In genomic region chrX:132017431-132018185, GRCh38 we compare ENCODE assay signal across 19 cellular contexts. TPM values are rescaled to one million over a fixed set of nuclear protein-coding genes. Genes with fewer than 3 reads are reported as not detected.
DNase-seq lines count a peak whose midpoint lies in the region; ATAC-seq, FAIRE-seq and TF ChIP-seq lines count a peak whose summit lies in the region.
"Had no signal": no experiment of that assay in that cellular context is flagged by ENCODE, and none has a peak within 500 bp of the region (broad histone marks: within the 10 kb centered on the region; RNA-seq: fewer than 3 reads in every experiment).

No MANE protein-coding gene starts in this region.

- H3K4me3 ChIP-seq in astrocyte (ENCODE audit: insufficient read depth, low read depth, low read length), result no peak overlapping the region
- no peak overlapping the region for H3K4me3 ChIP-seq in heart right ventricle
- H3K4me3 ChIP-seq: gastroesophageal sphincter, pancreas, testis had no signal

- FAIRE-seq in GM19239 (lab: Jason Lieb, UNC) (peak; percentile 84), astrocyte (lab: Jason Lieb, UNC) (peak; percentile 88)
- FAIRE-seq: endothelial cell of umbilical vein, islet of Langerhans, pancreas had no signal

- WGBS in heart right ventricle, 2 donors, result 94 to 100% methylated on average over 1 of the region's 1 CpG

- no peaks in the 10 kb centered on the region for H3K36me3 Mint-ChIP-seq in astrocyte (ENCODE audit: low read depth, unreplicated experiment)
- no peaks in the 10 kb centered on the region for H3K36me3 Mint-ChIP-seq in mesothelial cell of epicardium

- H4K20me1 ChIP-seq in astrocyte (ENCODE audit: insufficient read depth, low read length), result no peaks in the 10 kb centered on the region

- no peak overlapping the region for H3K4me3 Mint-ChIP-seq in astrocyte (ENCODE audit: unreplicated experiment)
- no peak overlapping the region for H3K4me3 Mint-ChIP-seq in mesothelial cell of epicardium

- no peaks in the 10 kb centered on the region for H3K27me3 ChIP-seq in astrocyte (ENCODE audit: insufficient read depth, low read length)
- peaks cover 0 to 64% (median 0%) of the 10 kb centered on the region in 7 donors for H3K27me3 ChIP-seq in heart right ventricle
- H3K27me3 ChIP-seq: gastroesophageal sphincter, pancreas, testis had no signal

- TF ChIP-seq CTCF in astrocyte (IDR thresholded peaks at IDR 0.05; ENCODE audit: insufficient read depth, low read depth, low read length) (no peak), heart right ventricle (IDR thresholded peaks at IDR 0.05) (no peak), mesothelial cell of epicardium (IDR thresholded peaks at IDR 0.05; ENCODE audit: unreplicated experiment) (no peak)

- H3K4me1 ChIP-seq in astrocyte (ENCODE audit: insufficient read depth, low read length) (peaks cover 4% of the 10 kb centered on the region), heart right ventricle (peaks cover 0 to 9% (median 0%) of the 10 kb centered on the region in 9 donors)
- H3K4me1 ChIP-seq: gastroesophageal sphincter, pancreas, testis had no signal

- H3K4me1 Mint-ChIP-seq in astrocyte (ENCODE audit: low read depth, unreplicated experiment) (no peaks in the 10 kb centered on the region), mesothelial cell of epicardium (peaks cover 32% of the 10 kb centered on the region)

- intact Hi-C loops in heart right ventricle (cut with DNase I), result no loop called here

- H3K36me3 ChIP-seq in astrocyte (ENCODE audit: insufficient read depth, low read length), result no peaks in the 10 kb centered on the region
- H3K36me3 ChIP-seq in heart right ventricle, result no peaks in the 10 kb centered on the region
- H3K36me3 ChIP-seq: gastroesophageal sphincter, pancreas had no signal

- DNase-seq in AML-193 (lab: John Stamatoyannopoulos, UW) (peak; percentile 72 to 83), GM19239 (ENCODE audit: insufficient read length, low spot score) (no peak), SKM-1 (lab: John Stamatoyannopoulos, UW; ENCODE audit: unreplicated experiment) (peak; percentile 30), astrocyte (ENCODE audit: low read depth) (no peak), foreskin melanocyte (no peak), heart right ventricle (no peak), mesothelial cell of epicardium (ENCODE audit: low spot score in 2 of 2, unreplicated experiment in 2 of 2) (no peak), GOT3 (lab: John Stamatoyannopoulos, UW) (no peak)
- DNase-seq: activated CD4-positive, alpha-beta T cell treated with anti-CD3 and anti-CD28 coated beads, Interleukin-2, amount 50 U/mL, for 48 hours; cerebellar nuclear complex; DMS53; NCI-H1436; NCI-H446 treated with DMSO at 0.1 percent for 48 hours; pancreas; testis had no signal

- no peak overlapping the region for H3K4me2 ChIP-seq in astrocyte (ENCODE audit: low read length)

- H3K27me3 Mint-ChIP-seq in astrocyte (ENCODE audit: low read depth, unreplicated experiment) (no peaks in the 10 kb centered on the region), mesothelial cell of epicardium (ENCODE audit: low read depth) (no peaks in the 10 kb centered on the region)

- no peaks in the 10 kb centered on the region for H3K9me3 ChIP-seq in astrocyte (ENCODE audit: insufficient read depth, low read depth, low read length)
- H3K9me3 ChIP-seq in heart right ventricle, result no peaks in the 10 kb centered on the region
- H3K9me3 ChIP-seq: gastroesophageal sphincter, pancreas, testis had no signal

- H2AFZ ChIP-seq in astrocyte (ENCODE audit: low read depth, low read length), result no peak overlapping the region

- ATAC-seq in heart right ventricle, result no peak
- ATAC-seq: gastroesophageal sphincter, Panc1, pancreas had no signal

- no peak overlapping the region for H3K9ac ChIP-seq in astrocyte (ENCODE audit: low read length)

- no peaks in the 10 kb centered on the region for H3K79me2 ChIP-seq in astrocyte (ENCODE audit: insufficient read depth, low read length)

- H3K27ac ChIP-seq in astrocyte (ENCODE audit: low read depth, low read length) (no peak overlapping the region), heart right ventricle (peak overlapping the region in 1 of 10 donors; percentile 41)
- H3K27ac ChIP-seq: gastroesophageal sphincter, pancreas, testis had no signal

- H3K27ac Mint-ChIP-seq in astrocyte (ENCODE audit: unreplicated experiment) (no peak overlapping the region), mesothelial cell of epicardium (no peak overlapping the region)

- no peaks in the 10 kb centered on the region for H3K9me3 Mint-ChIP-seq in astrocyte (ENCODE audit: unreplicated experiment)
- H3K9me3 Mint-ChIP-seq in mesothelial cell of epicardium, result no peaks in the 10 kb centered on the region

RNA-seq across cellular contexts. Expression of gene STK26, which starts 5.5 kb away (rescaled TPM):
- total RNA-seq in astrocyte (64.7 and 69.4 TPM in 2 replicates), heart right ventricle (1 to 10 TPM in 6 of 10 donors, under 1 TPM in 4; 0.54 to 3.3 (median 1.2) TPM), mesothelial cell of epicardium (96.0 to 104 TPM (median 103 TPM) in 3 replicates)
- under 1 TPM; 0.70 to 0.80 TPM for polyA plus RNA-seq in heart right ventricle

Comparison
In these comparisons a context has a peak if more than half of its experiments do, and no peak if none do; other contexts are left out.
1. DNase-seq: peak in AML-193 (2 of 2) and SKM-1 (single experiment); none in GM19239 (single experiment), astrocyte (single experiment), foreskin melanocyte (single experiment), heart right ventricle (0 of 2), mesothelial cell of epicardium (0 of 2) and GOT3 (single experiment).
2. RNA of gene STK26, which starts 5.5 kb away (total RNA-seq): 96.0 to 104 TPM in mesothelial cell of epicardium and 64.7 to 69.4 TPM in astrocyte; 0.54 to 3.3 TPM in heart right ventricle; every median in the first group is over 10 times any median in the second.